Comparison of ENCODE assay signal across 18 cellular contexts in the genomic region with DNA sequence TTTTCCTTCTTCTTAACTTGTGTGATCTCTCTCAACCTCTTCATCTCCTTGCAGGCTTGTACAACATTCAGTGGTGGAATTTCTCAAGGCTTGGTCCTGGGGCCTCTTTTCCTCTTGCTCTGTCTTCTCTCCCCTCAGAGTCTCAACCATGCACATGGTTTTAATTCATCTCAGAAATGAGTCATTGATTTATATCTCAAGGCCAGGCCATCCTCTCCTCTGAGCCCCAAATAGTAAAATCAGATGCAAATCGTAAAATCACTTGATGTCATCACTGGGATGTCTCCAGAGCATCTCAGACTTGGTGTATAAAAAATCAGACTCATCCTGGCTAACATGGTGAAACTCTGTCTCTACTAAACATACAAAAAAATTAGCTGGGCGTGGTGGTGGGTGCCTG.
"Had no signal": no experiment of that assay in that cellular context is flagged by ENCODE, and none has a peak within 500 bp of the region (broad histone marks: within the 10 kb centered on the region; RNA-seq: fewer than 3 reads in every experiment).

No MANE protein-coding gene starts in this region.

- H3K36me3 Mint-ChIP-seq: activated naive CD8-positive, alpha-beta T cell treated with anti-CD3 and anti-CD28 coated beads for 36 hours; memory B cell had no signal

- ATAC-seq: effector memory CD8-positive, alpha-beta T cell; heart left ventricle; sciatic nerve had no signal

- H3K9me3 Mint-ChIP-seq: activated CD4-positive, alpha-beta memory T cell treated with anti-CD3 and anti-CD28 coated beads, Interleukin-2, amount 10 ng/mL, durations not matched to agents 7 days and 5 days; activated naive CD8-positive, alpha-beta T cell treated with anti-CD3 and anti-CD28 coated beads for 36 hours; dendritic cell treated with granulocyte-macrophage colony-stimulating factor and Interleukin-4, amounts not matched to agents 40 ng/mL and 50 ng/mL, for 4 days; effector memory CD8-positive, alpha-beta T cell; nephron had no signal

- H3K9me3 ChIP-seq: heart left ventricle, left ventricle myocardium inferior, thoracic aorta had no signal

- H3K27ac ChIP-seq: heart left ventricle, left ventricle myocardium inferior, thoracic aorta had no signal

- H3K4me3 ChIP-seq: heart left ventricle, left ventricle myocardium inferior, thoracic aorta had no signal

- H3K27me3 ChIP-seq: heart left ventricle had no signal

- H3K4me1 Mint-ChIP-seq: activated CD4-positive, alpha-beta memory T cell treated with anti-CD3 and anti-CD28 coated beads, Interleukin-2, amount 10 ng/mL, durations not matched to agents 7 days and 5 days; activated naive CD8-positive, alpha-beta T cell treated with anti-CD3 and anti-CD28 coated beads for 36 hours; memory B cell had no signal

- H3K4me3 Mint-ChIP-seq: activated CD4-positive, alpha-beta memory T cell treated with anti-CD3 and anti-CD28 coated beads, Interleukin-2, amount 10 ng/mL, durations not matched to agents 7 days and 5 days; activated naive CD8-positive, alpha-beta T cell treated with anti-CD3 and anti-CD28 coated beads for 36 hours; dendritic cell treated with granulocyte-macrophage colony-stimulating factor and Interleukin-4, amounts not matched to agents 40 ng/mL and 50 ng/mL, for 4 days; effector memory CD8-positive, alpha-beta T cell; memory B cell; nephron had no signal

- DNase-seq: activated CD4-positive, alpha-beta memory T cell treated with anti-CD3 and anti-CD28 coated beads, Interleukin-2, amount 10 ng/mL, durations not matched to agents 7 days and 5 days; activated CD4-positive, CD25-positive, alpha-beta regulatory T cell treated with anti-CD3 and anti-CD28 coated beads, Interleukin-2, amount 50 U/mL, for 72 hours; activated gamma-delta T cell treated with Interleukin-2 at 50 U/mL for 16 hours; activated naive CD8-positive, alpha-beta T cell treated with anti-CD3 and anti-CD28 coated beads for 36 hours; activated T-cell treated with anti-CD3 and anti-CD28 coated beads, Interleukin-2, amount 50 U/mL, for 48 hours; anterior cingulate cortex; cerebellar nuclear complex; effector memory CD8-positive, alpha-beta T cell; heart left ventricle; islet precursor cell; left ventricle myocardium inferior; stimulated activated CD4-positive, alpha-beta T cell treated with anti-CD3 and anti-CD28 coated beads, Interleukin-2, amount 100 ng/mL, for 24 hours; stimulated activated naive CD4-positive, alpha-beta T cell had no signal

- H3K36me3 ChIP-seq: heart left ventricle, left ventricle myocardium inferior, thoracic aorta had no signal

- H3K27ac Mint-ChIP-seq: activated CD4-positive, alpha-beta memory T cell treated with anti-CD3 and anti-CD28 coated beads, Interleukin-2, amount 10 ng/mL, durations not matched to agents 7 days and 5 days; activated naive CD8-positive, alpha-beta T cell treated with anti-CD3 and anti-CD28 coated beads for 36 hours; dendritic cell treated with granulocyte-macrophage colony-stimulating factor and Interleukin-4, amounts not matched to agents 40 ng/mL and 50 ng/mL, for 4 days; effector memory CD8-positive, alpha-beta T cell; memory B cell; nephron had no signal
